ENCODE assay signal across 1 cellular context in genomic region chr19:1438035-1438932, GRCh38.
TF ChIP-seq lines count a peak whose summit lies in the region.

Gene RPS15 (plus strand): TSS chr19:1438396. CDS start chr19:1438426, 30 bp downstream.

TF ChIP-seq in HEK293, 187 proteins besides CTCF, POLR2A, EP300 and RAD21 (continued from another document):
- peak; percentile 36 for TF ChIP-seq ZNF18 (tag by site-specific recombination; IDR thresholded peaks at IDR 0.05)
TF ChIP-seq in HEK293: peak in this region for 85.
